9 cellular contexts compared by ENCODE assay signal in the genomic region with DNA sequence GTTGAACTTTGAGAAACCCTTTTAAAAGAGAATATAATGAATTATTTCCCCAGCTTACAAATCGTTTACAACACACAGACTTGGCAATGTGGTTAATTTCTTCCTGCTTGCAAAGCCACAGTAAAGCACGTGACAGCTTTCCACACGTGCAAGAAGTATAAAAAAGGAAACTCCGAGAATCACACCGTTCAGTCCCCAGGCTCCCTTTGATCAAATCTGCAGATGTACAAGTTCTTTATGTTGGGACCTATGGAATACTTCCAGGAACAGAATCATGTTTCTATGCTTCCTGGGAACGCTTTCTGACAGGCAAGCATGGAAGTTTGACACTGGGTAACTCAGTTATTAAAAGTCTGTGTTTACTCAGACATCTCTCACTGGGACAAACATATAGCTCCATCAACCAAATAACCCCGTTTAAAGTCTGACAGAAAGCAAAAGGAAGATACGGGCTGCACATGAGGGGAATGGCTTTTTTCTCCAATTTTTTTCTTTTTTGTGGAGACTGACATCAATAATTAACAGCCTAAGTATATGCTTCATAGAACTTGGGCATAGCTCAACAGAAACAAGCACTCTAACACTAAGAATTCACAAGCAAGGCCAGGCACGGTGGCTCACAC.
A peak's percentile ranks its signal among the peaks of the same experiment; 100 is the strongest.
DNase-seq lines count a peak whose midpoint lies in the region; ATAC-seq and TF ChIP-seq lines count a peak whose summit lies in the region.
"Had no signal": no experiment of that assay in that cellular context is flagged by ENCODE, and none has a peak within 500 bp of the region (broad histone marks: within the 10 kb centered on the region; RNA-seq: fewer than 3 reads in every experiment).

No MANE protein-coding gene starts in this region.

- no peak for TF ChIP-seq EP300 in upper lobe of left lung (IDR thresholded peaks at IDR 0.05)

- H3K9ac ChIP-seq in trophoblast cell (ENCODE audit: low read length), result no peak overlapping the region

- H2BK5ac ChIP-seq in trophoblast cell (ENCODE audit: low read depth, low read length, poor library complexity), result no peak overlapping the region

- no peak overlapping the region for H3K27ac Mint-ChIP-seq in T-helper 2 cell treated with Interferon-gamma antibody and Interleukin-4, amounts not matched to agents 5 μg/mL and 100 μg/mL, for 36 hours

- no peak overlapping the region for H3K4me3 Mint-ChIP-seq in T-helper 2 cell treated with Interferon-gamma antibody and Interleukin-4, amounts not matched to agents 5 μg/mL and 100 μg/mL, for 36 hours

- DNase-seq in T-helper 2 cell treated with Interferon-gamma antibody and Interleukin-4, amounts not matched to agents 5 μg/mL and 100 μg/mL, for 36 hours (ENCODE audit: low spot score), result peak; percentile 12
- DNase-seq in mucosa of descending colon (peak in 1 of 3 donors; percentile 31), trophoblast cell (no peak), GM20000 (ENCODE audit: low spot score) (no peak), upper lobe of left lung (no peak)

- no peaks in the 10 kb centered on the region for H3K27me3 Mint-ChIP-seq in T-helper 2 cell treated with Interferon-gamma antibody and Interleukin-4, amounts not matched to agents 5 μg/mL and 100 μg/mL, for 36 hours (ENCODE audit: low read depth)

- no peak for TF ChIP-seq CTCF in mucosa of descending colon (IDR thresholded peaks at IDR 0.05)
- no peak for TF ChIP-seq CTCF in GM20000 (IDR thresholded peaks at IDR 0.05; ENCODE audit: extremely low read depth, missing control alignments)
- no peak for TF ChIP-seq CTCF in upper lobe of left lung (IDR thresholded peaks at IDR 0.05)

- H4K8ac ChIP-seq in trophoblast cell (ENCODE audit: low read depth, low read length), result no peak overlapping the region

- no peak overlapping the region for H2BK120ac ChIP-seq in trophoblast cell (ENCODE audit: insufficient read depth, low read length, poor library complexity)

- H3K36me3 Mint-ChIP-seq in T-helper 2 cell treated with Interferon-gamma antibody and Interleukin-4, amounts not matched to agents 5 μg/mL and 100 μg/mL, for 36 hours (ENCODE audit: low read depth), result peaks cover 9% of the 10 kb centered on the region

- no peak overlapping the region for H3K23ac ChIP-seq in trophoblast cell (ENCODE audit: low read length)

- ATAC-seq in GM18868 (IDR thresholded peaks at IDR 0.05; ENCODE audit: unreplicated experiment), result peak; percentile 86
- ATAC-seq in HG02885 (IDR thresholded peaks at IDR 0.05; ENCODE audit: poor library complexity, unreplicated experiment), result peak; percentile 60
- peak; percentile 63 for ATAC-seq in mucosa of descending colon
- ATAC-seq in esophagus mucosa, result no peak
- no peak for ATAC-seq in upper lobe of left lung (ENCODE audit: low FRiP score in 2 of 2)

- no peaks in the 10 kb centered on the region for H3K79me1 ChIP-seq in trophoblast cell (ENCODE audit: low read length)

- no peaks in the 10 kb centered on the region for H3K9me3 ChIP-seq in mucosa of descending colon
- peaks cover 3% of the 10 kb centered on the region for H3K9me3 ChIP-seq in trophoblast cell (ENCODE audit: insufficient read depth, low read depth, low read length)
- H3K9me3 ChIP-seq in upper lobe of left lung, result no peaks in the 10 kb centered on the region
- H3K9me3 ChIP-seq: adrenal gland had no signal

- WGBS in trophoblast cell (ENCODE audit: extremely low coverage, insufficient coverage, insufficient read length), result no CpG with 5 or more reads among the region's 9 CpGs
- 46 to 51% methylated on average over 9 of the region's 9 CpGs for WGBS in upper lobe of left lung, 2 donors

- no peak overlapping the region for H3K27ac ChIP-seq in trophoblast cell (ENCODE audit: low read depth, low read length)
- H3K27ac ChIP-seq in upper lobe of left lung, result no peak overlapping the region
- H3K27ac ChIP-seq: adrenal gland had no signal

- H3K79me2 ChIP-seq in trophoblast cell (ENCODE audit: control insufficient read depth, insufficient read depth, low read length, poor library complexity), result no peaks in the 10 kb centered on the region

- H4K91ac ChIP-seq in trophoblast cell (ENCODE audit: low read depth, low read length), result no peak overlapping the region

- H3K4me2 ChIP-seq in trophoblast cell (ENCODE audit: low read length), result no peak overlapping the region

- H3K9me3 Mint-ChIP-seq in T-helper 2 cell treated with Interferon-gamma antibody and Interleukin-4, amounts not matched to agents 5 μg/mL and 100 μg/mL, for 36 hours, result no peaks in the 10 kb centered on the region

- no peak overlapping the region for H2BK12ac ChIP-seq in trophoblast cell (ENCODE audit: low read length)

- no peak overlapping the region for H4K12ac ChIP-seq in trophoblast cell (ENCODE audit: low read depth, low read length)

- H3K4me1 ChIP-seq in mucosa of descending colon (ENCODE audit: low read depth), result no peaks in the 10 kb centered on the region
- no peaks in the 10 kb centered on the region for H3K4me1 ChIP-seq in trophoblast cell (ENCODE audit: control insufficient read depth in 1 of 2, insufficient read depth in 2 of 2, low read length in 2 of 2)
- H3K4me1 ChIP-seq in upper lobe of left lung, result peaks cover 0 to 4% (median 0%) of the 10 kb centered on the region in 4 donors
- H3K4me1 ChIP-seq: adrenal gland had no signal

- no peak overlapping the region for H2AK5ac ChIP-seq in trophoblast cell (ENCODE audit: low read length)

- no peak overlapping the region for H3K4me3 ChIP-seq in mucosa of descending colon
- H3K4me3 ChIP-seq in trophoblast cell (ENCODE audit: low read depth, low read length), result no peak overlapping the region
- H3K4me3 ChIP-seq in upper lobe of left lung, result no peak overlapping the region
- H3K4me3 ChIP-seq: adrenal gland had no signal

- H2AFZ ChIP-seq in trophoblast cell (ENCODE audit: insufficient read depth, low read length, poor library complexity), result no peak overlapping the region

- H3K14ac ChIP-seq in trophoblast cell (ENCODE audit: low read length), result no peak overlapping the region

- TF ChIP-seq POLR2A in upper lobe of left lung (IDR thresholded peaks at IDR 0.05), result no peak

- H3K27me3 ChIP-seq in trophoblast cell (ENCODE audit: insufficient read depth, low read length) (no peaks in the 10 kb centered on the region), upper lobe of left lung (no peaks in the 10 kb centered on the region)
- H3K27me3 ChIP-seq: adrenal gland had no signal

- intact Hi-C loops in mucosa of descending colon (cut with DNase I, micrococcal nuclease), result no loop called here

- no peak overlapping the region for H3K4ac ChIP-seq in trophoblast cell (ENCODE audit: low read depth, low read length)

- H3K36me3 ChIP-seq in mucosa of descending colon (ENCODE audit: low read depth), result no peaks in the 10 kb centered on the region
- H3K36me3 ChIP-seq in trophoblast cell (ENCODE audit: control insufficient read depth in 1 of 2, insufficient read depth in 2 of 2, low read length in 2 of 2), result peaks cover 0 to 3% of the 10 kb centered on the region in 2 experiments
- H3K36me3 ChIP-seq in upper lobe of left lung, result no peaks in the 10 kb centered on the region
- H3K36me3 ChIP-seq: adrenal gland had no signal

- H3K4me1 Mint-ChIP-seq in T-helper 2 cell treated with Interferon-gamma antibody and Interleukin-4, amounts not matched to agents 5 μg/mL and 100 μg/mL, for 36 hours (ENCODE audit: low read depth), result peaks cover 14% of the 10 kb centered on the region

- no peak overlapping the region for H3K18ac ChIP-seq in trophoblast cell (ENCODE audit: low read length)

Comparison
In these comparisons a context has a peak if more than half of its experiments do, and no peak if none do; other contexts are left out.
1. ATAC-seq: peak in GM18868 (single experiment), HG02885 (single experiment) and mucosa of descending colon (single experiment); none in esophagus mucosa (single experiment) and upper lobe of left lung (0 of 2).